In the genomic region with DNA sequence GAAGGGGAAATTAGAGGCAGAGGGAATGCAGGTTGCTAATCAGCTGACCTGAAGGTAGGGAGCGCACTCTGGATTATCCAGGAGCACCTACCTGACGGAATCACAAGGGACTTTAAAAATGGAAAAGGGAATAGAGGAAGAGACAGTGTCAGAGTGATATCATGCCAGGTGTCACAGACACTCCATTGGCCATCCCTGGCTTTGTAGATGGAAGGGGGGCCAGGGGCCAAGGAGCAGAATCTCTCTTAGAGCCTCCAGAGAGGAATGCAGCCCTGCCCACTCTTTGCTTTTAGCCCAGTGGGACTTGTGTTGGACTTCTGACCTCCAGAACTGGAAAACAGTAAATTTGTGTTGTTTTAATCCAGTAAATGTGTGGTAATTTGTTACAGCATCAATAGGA, we compare ENCODE assay signal across 28 cellular contexts. TPM values are rescaled to one million over a fixed set of nuclear protein-coding genes. Genes with fewer than 3 reads are reported as not detected.
DNase-seq lines count a peak whose midpoint lies in the region; ATAC-seq lines count a peak whose summit lies in the region.
"Had no signal": no experiment of that assay in that cellular context is flagged by ENCODE, and none has a peak within 500 bp of the region (broad histone marks: within the 10 kb centered on the region; RNA-seq: fewer than 3 reads in every experiment).

No MANE protein-coding gene starts in this region.

- intact Hi-C loops in right cardiac atrium (cut with DNase I): loop anchor here in 1 of 4 donors (10.0 kb wide), 1 partner anchor 54 kb away; no protein-coding TSS in a partner anchor
- intact Hi-C loops in left cardiac atrium (cut with DNase I): loop anchor here in 1 of 2 donors (10.0 kb wide), 1 partner anchor 54 kb away; no protein-coding TSS in a partner anchor

- no peak for ATAC-seq in right cardiac atrium
- ATAC-seq in left cardiac atrium: no peak
- no peak for ATAC-seq in GM21529 (IDR thresholded peaks at IDR 0.05; ENCODE audit: unreplicated experiment)
- ATAC-seq: A549, HCT116, Panc1 had no signal

- DNase-seq in right cardiac atrium (no peak), left cardiac atrium (no peak), NOMO-1 treated with dmso at 0.1 percent for 144 hours (lab: John Stamatoyannopoulos, UW; ENCODE audit: unreplicated experiment) (no peak), G401 (ENCODE audit: low spot score) (no peak)
- DNase-seq: AML-193; CD4-positive, alpha-beta memory T cell; COR-L47; DMS79; EL; GF-D8; Karpas-422; NCI-H1092; NCI-H1417 treated with DMSO at 0.1 percent for 48 hours; NCI-H1694 treated with DMSO at 0.1 percent for 48 hours; NCI-H2081; NCI-H2227 treated with DMSO at 0.1 percent for 48 hours; NCI-H69; SIG-M5 had no signal

- H3K4me3 ChIP-seq in right cardiac atrium (ENCODE audit: low read length): no peak overlapping the region
- H3K4me3 ChIP-seq: A549; BLaER1 treated with 17β-estradiol and CSF1 and Interleukin-3, amounts not matched to agents 10 nM and 100 nM had no signal

- H3K9me3 ChIP-seq in right cardiac atrium (ENCODE audit: control insufficient read depth, low read length): no peaks in the 10 kb centered on the region
- H3K9me3 ChIP-seq: A549; BLaER1 treated with 17β-estradiol and CSF1 and Interleukin-3, amounts not matched to agents 10 nM and 100 nM had no signal

- no peaks in the 10 kb centered on the region for H3K27me3 ChIP-seq in right cardiac atrium (ENCODE audit: control insufficient read depth, insufficient read depth)
- H3K27me3 ChIP-seq in layer of hippocampus (ENCODE audit: control insufficient read depth, insufficient read depth, low read length): no peaks in the 10 kb centered on the region
- H3K27me3 ChIP-seq: BLaER1 treated with 17β-estradiol and CSF1 and Interleukin-3, amounts not matched to agents 10 nM and 100 nM had no signal

- H3K27ac ChIP-seq in right cardiac atrium (ENCODE audit: low read length): peak overlapping the region; percentile 32
- peak overlapping the region; percentile 80 for H3K27ac ChIP-seq in cingulate gyrus (ENCODE audit: low read depth, low read length)
- peak overlapping the region; percentile 48 for H3K27ac ChIP-seq in layer of hippocampus (ENCODE audit: low read depth, low read length)
- peak overlapping the region; percentile 75 for H3K27ac ChIP-seq in temporal lobe (ENCODE audit: low read depth, low read length)
- H3K27ac ChIP-seq: A549; BLaER1 treated with 17β-estradiol and CSF1 and Interleukin-3, amounts not matched to agents 10 nM and 100 nM; HL-60 had no signal

- in situ Hi-C loops in G401 (cut with HindIII; ENCODE audit: low sequenced_read_pairs): no loop called here

- H3K4me1 ChIP-seq in right cardiac atrium (ENCODE audit: control insufficient read depth, insufficient read depth, low read length): peaks cover 36% of the 10 kb centered on the region

- WGBS in right cardiac atrium: 94% methylated on average over 2 of the region's 2 CpGs

RNA-seq across cellular contexts. Expression of gene DKK3, which starts 37.9 kb away (rescaled TPM):
- 1,000 to 10,000 TPM; 2,567 to 3,299 (median 2,969) TPM for total RNA-seq in right cardiac atrium
- 2,307 TPM for polyA plus RNA-seq in right cardiac atrium
- total RNA-seq in left cardiac atrium: 1,000 to 10,000 TPM; 1,563 to 1,610 TPM
- total RNA-seq in temporal lobe: 197 TPM
- 29.5 and 55.1 TPM in 2 replicates for total RNA-seq in G401 (2014; rRNA removed; shearing (Covaris generic))
- total RNA-seq: OCI-LY7 had no signal
